ENCODE assay signal across 20 cellular contexts in genomic region chr6:167116838-167117228, GRCh38. TPM values are rescaled to one million over a fixed set of nuclear protein-coding genes. Genes with fewer than 3 reads are reported as not detected.
DNase-seq lines count a peak whose midpoint lies in the region; ATAC-seq and TF ChIP-seq lines count a peak whose summit lies in the region.
"Had no signal": no experiment of that assay in that cellular context is flagged by ENCODE, and none has a peak within 500 bp of the region (broad histone marks: within the 10 kb centered on the region; RNA-seq: fewer than 3 reads in every experiment).

No MANE protein-coding gene starts in this region.

- intact Hi-C loops in CD4-positive, alpha-beta memory T cell (cut with micrococcal nuclease): no loop called here
- intact Hi-C loops in transverse colon (cut with DNase I; ENCODE audit: low total_unique reads): no loop called here

- H3K4me1 ChIP-seq in CD4-positive, alpha-beta memory T cell (ENCODE audit: insufficient read depth, low read length): peaks cover 83% of the 10 kb centered on the region
- peaks cover 0 to 23% (median 7%) of the 10 kb centered on the region in 4 donors for H3K4me1 ChIP-seq in transverse colon

- H3K27ac Mint-ChIP-seq in CD4-positive, alpha-beta memory T cell: peak overlapping the region in 5 of 7 donors; percentile 38 to 96 (median 88)
- H3K27ac Mint-ChIP-seq in T-helper 17 cell (peak overlapping the region; percentile 100), naive B cell (peak overlapping the region in 4 of 6 donors; percentile 95 to 100 (median 100))

- CTCF ChIA-PET in CD4-positive, alpha-beta memory T cell (lab: Charles Lee; ENCODE audit: partially characterized antibody): interaction anchor here (1.3 to 1.5 kb wide), 2 partner anchors 25 to 28 kb away, joined by 3 read pairs; no protein-coding TSS in a partner anchor

- no peaks in the 10 kb centered on the region for H3K36me3 ChIP-seq in CD4-positive, alpha-beta memory T cell (ENCODE audit: insufficient read depth, low read length)
- no peaks in the 10 kb centered on the region for H3K36me3 ChIP-seq in transverse colon

- TF ChIP-seq EP300 in transverse colon (IDR thresholded peaks at IDR 0.05; ENCODE audit: low read depth): no peak

- POLR2A ChIA-PET in CD4-positive, alpha-beta memory T cell (lab: Charles Lee; ENCODE audit: partially characterized antibody): interaction anchor here (1.4 to 7.3 kb wide), 2 partner anchors 13 to 24 kb away, joined by 4 to 68 read pairs; no protein-coding TSS in a partner anchor

- H3K4me3 ChIP-seq in CD4-positive, alpha-beta memory T cell (ENCODE audit: low read length in 2 of 2): no peak overlapping the region
- H3K4me3 ChIP-seq in transverse colon: no peak overlapping the region

- H3K4me1 Mint-ChIP-seq in CD4-positive, alpha-beta memory T cell: peaks cover 72 to 96% (median 83%) of the 10 kb centered on the region in 4 donors
- peaks cover 83% of the 10 kb centered on the region for H3K4me1 Mint-ChIP-seq in T-helper 17 cell
- peaks cover 83 to 96% (median 89%) of the 10 kb centered on the region in 3 donors for H3K4me1 Mint-ChIP-seq in naive B cell

- WGBS in transverse colon (ENCODE audit: low coverage in 1 of 2), 2 donors: 82 to 83% methylated on average over 6 to 14 of the region's 14 CpGs

- ATAC-seq in T-helper 17 cell (no peak), naive B cell (ENCODE audit: low read depth in 2 of 2) (no peak)
- ATAC-seq: SK-N-SH treated with all-trans-retinoic acid at 6 μM for 48 hours had no signal

- H3K27ac ChIP-seq in CD4-positive, alpha-beta memory T cell (ENCODE audit: low read depth, low read length): peak overlapping the region; percentile 90
- peak overlapping the region in 3 of 4 donors; percentile 45 to 55 (median 55) for H3K27ac ChIP-seq in transverse colon
- H3K27ac ChIP-seq: KMS-11 had no signal

- H3K9me3 Mint-ChIP-seq in CD4-positive, alpha-beta memory T cell: no peaks in the 10 kb centered on the region
- peaks cover 0 to 4% (median 0%) of the 10 kb centered on the region in 7 donors for H3K9me3 Mint-ChIP-seq in naive B cell

- no peak for TF ChIP-seq POLR2A in transverse colon (IDR thresholded peaks at IDR 0.05)

- H3K36me3 Mint-ChIP-seq in CD4-positive, alpha-beta memory T cell: peaks cover 30 to 53% of the 10 kb centered on the region in 2 donors
- H3K36me3 Mint-ChIP-seq in T-helper 17 cell (ENCODE audit: low read depth) (peaks cover 33% of the 10 kb centered on the region), naive B cell (peaks cover 5 to 17% of the 10 kb centered on the region in 2 donors)

- peaks cover 0 to 1% of the 10 kb centered on the region in 2 donors for H3K27me3 Mint-ChIP-seq in CD4-positive, alpha-beta memory T cell
- H3K27me3 Mint-ChIP-seq in T-helper 17 cell (no peaks in the 10 kb centered on the region), naive B cell (no peaks in the 10 kb centered on the region)

- H3K4me3 Mint-ChIP-seq in CD4-positive, alpha-beta memory T cell: peak overlapping the region in 7 of 8 donors; percentile 24 to 96 (median 61)
- H3K4me3 Mint-ChIP-seq in T-helper 17 cell (peak overlapping the region; percentile 100), naive B cell (peak overlapping the region in 4 of 8 donors; percentile 44 to 96 (median 70))

- H3K9me3 ChIP-seq in CD4-positive, alpha-beta memory T cell (ENCODE audit: control insufficient read depth in 1 of 2, low read length in 2 of 2): no peaks in the 10 kb centered on the region
- H3K9me3 ChIP-seq in T-helper 17 cell (ENCODE audit: control insufficient read depth, low read length, poor library complexity, severe bottlenecking): no peaks in the 10 kb centered on the region
- H3K9me3 ChIP-seq in transverse colon: no peaks in the 10 kb centered on the region

- no peak for DNase-seq in CD4-positive, alpha-beta memory T cell
- DNase-seq in T-helper 17 cell (no peak), naive B cell (no peak), transverse colon (no peak), SHP77 treated with DMSO at 0.1 percent for 48 hours (lab: John Stamatoyannopoulos, UW) (no peak), midbrain (lab: John Stamatoyannopoulos, UW) (no peak), amygdala (lab: John Stamatoyannopoulos, UW) (no peak)
- DNase-seq: ACHN, Calu3, GF-D8, NCI-H1417, NCI-H187, NCI-H510A, NCI-H748 treated with DMSO at 0.1 percent for 48 hours, OCI-M1, RPMI8226, SIG-M5 had no signal

- in situ Hi-C loops in transverse colon (cut with MboI; ENCODE audit: low pct_ligation_motif_present in 1 of 4, low pct_unique_long_range_greater_than_20kb in 1 of 4, low sequenced_read_pairs in 3 of 4): no loop called here

- H3K27me3 ChIP-seq in CD4-positive, alpha-beta memory T cell (ENCODE audit: insufficient read depth, low read length): no peaks in the 10 kb centered on the region
- H3K27me3 ChIP-seq in transverse colon: peaks cover 5% of the 10 kb centered on the region

- no peak for TF ChIP-seq CTCF in transverse colon (IDR thresholded peaks at IDR 0.05)

RNA-seq across cellular contexts. Expression of gene CCR6, which starts 6.1 kb away (rescaled TPM):
- total RNA-seq in CD4-positive, alpha-beta memory T cell: 10 to 100 TPM; 21.7 to 23.7 TPM
- 100 to 1,000 TPM in 1 of 2 donors, 10 to 100 TPM in 1; 98.7 to 124 TPM for polyA plus RNA-seq in CD4-positive, alpha-beta memory T cell
- total RNA-seq in T-helper 17 cell: 10 to 100 TPM; 57.4 to 60.5 TPM
- 100 to 1,000 TPM in 5 of 6 donors, 10 to 100 TPM in 1; 97.4 to 205 (median 126) TPM for polyA plus RNA-seq in naive B cell (ENCODE audit: low read depth in 6 of 6)
- total RNA-seq in transverse colon: 1 to 10 TPM in 1 of 4 donors, not detected in 3; 1.3 TPM
- total RNA-seq: Calu3, H1 had no signal

RNA-seq across cellular contexts. Expression of gene GPR31, which starts 40.9 kb away (rescaled TPM):
- not detected for total RNA-seq in CD4-positive, alpha-beta memory T cell
- polyA plus RNA-seq in CD4-positive, alpha-beta memory T cell: not detected
- total RNA-seq in T-helper 17 cell (not detected), transverse colon (not detected)
- polyA plus RNA-seq in naive B cell (ENCODE audit: low read depth in 6 of 6): not detected
- total RNA-seq: Calu3, H1 had no signal
- polyA plus RNA-seq: H1 had no signal

Comparison
In these comparisons a context has a peak if more than half of its experiments do, and no peak if none do; other contexts are left out.
1. RNA of gene CCR6, which starts 6.1 kb away (total RNA-seq): 57.4 to 60.5 TPM in T-helper 17 cell and 21.7 to 23.7 TPM in CD4-positive, alpha-beta memory T cell; 1.3 TPM in transverse colon; every median in the first group is over 4 times any median in the second.
2. Peak in every context shown above with its lines, with median percentiles within 50 percentile points of each other: H3K27ac Mint-ChIP-seq.